ENCODE assay signal across 17 cellular contexts in genomic region chr4:84597450-84597849, GRCh38. TPM values are rescaled to one million over a fixed set of nuclear protein-coding genes. Genes with fewer than 3 reads are reported as not detected.
A peak's percentile ranks its signal among the peaks of the same experiment; 100 is the strongest.
DNase-seq lines count a peak whose midpoint lies in the region; ATAC-seq and TF ChIP-seq lines count a peak whose summit lies in the region.
"Had no signal": no experiment of that assay in that cellular context is flagged by ENCODE, and none has a peak within 500 bp of the region (broad histone marks: within the 10 kb centered on the region; RNA-seq: fewer than 3 reads in every experiment).

No MANE protein-coding gene starts in this region.

- intact Hi-C loops in activated CD8-positive, alpha-beta T cell treated with anti-CD3 and anti-CD28 coated beads for 36 hours (cut with micrococcal nuclease): no loop called here
- intact Hi-C loops in esophagus squamous epithelium (cut with DNase I) (no loop called here), testis (cut with DNase I; ENCODE audit: low total_unique reads) (no loop called here)

- peak overlapping the region; percentile 55 for H3K27ac Mint-ChIP-seq in activated CD8-positive, alpha-beta T cell treated with anti-CD3 and anti-CD28 coated beads for 36 hours
- H3K27ac Mint-ChIP-seq in activated CD8-positive, alpha-beta T cell treated with anti-CD3 and anti-CD28 coated beads, Interleukin-2, amount 10 ng/mL, durations not matched to agents 7 days and 5 days: no peak overlapping the region
- H3K27ac Mint-ChIP-seq: activated CD4-positive, alpha-beta memory T cell treated with anti-CD3 and anti-CD28 coated beads, Interleukin-2, amount 10 ng/mL, durations not matched to agents 7 days and 5 days; activated T-helper 17 cell treated with anti-CD3 and anti-CD28 coated beads, Interleukin-2, amount 50 U/mL, for 72 hours; CD4-positive, CD25-positive, alpha-beta regulatory T cell; nephron; stimulated activated effector memory CD8-positive, alpha-beta T cell treated with anti-CD3 and anti-CD28 coated beads, Interleukin-12 subunit alpha, Interleukin-12 subunit beta, amount 100 ng/mL, for 72 hours had no signal

- WGBS in esophagus squamous epithelium, 2 donors: 58 to 71% methylated on average over 4 of the region's 4 CpGs
- WGBS in testis, 2 donors: 61 to 77% methylated on average over 4 of the region's 4 CpGs

- H3K27ac ChIP-seq in esophagus squamous epithelium: peak overlapping the region; percentile 25 to 67 (median 48)
- no peak overlapping the region for H3K27ac ChIP-seq in testis
- H3K27ac ChIP-seq: gastrocnemius medialis had no signal

- H3K9me3 ChIP-seq in esophagus squamous epithelium (no peaks in the 10 kb centered on the region), testis (no peaks in the 10 kb centered on the region)
- H3K9me3 ChIP-seq: gastrocnemius medialis had no signal

- no peaks in the 10 kb centered on the region for H3K9me3 Mint-ChIP-seq in activated CD8-positive, alpha-beta T cell treated with anti-CD3 and anti-CD28 coated beads for 36 hours
- no peaks in the 10 kb centered on the region for H3K9me3 Mint-ChIP-seq in activated CD8-positive, alpha-beta T cell treated with anti-CD3 and anti-CD28 coated beads, Interleukin-2, amount 10 ng/mL, durations not matched to agents 7 days and 5 days (ENCODE audit: insufficient read depth)
- H3K9me3 Mint-ChIP-seq: activated CD4-positive, alpha-beta memory T cell treated with anti-CD3 and anti-CD28 coated beads, Interleukin-2, amount 10 ng/mL, durations not matched to agents 7 days and 5 days; activated T-helper 17 cell treated with anti-CD3 and anti-CD28 coated beads, Interleukin-2, amount 50 U/mL, for 72 hours; CD4-positive, CD25-positive, alpha-beta regulatory T cell; nephron; stimulated activated effector memory CD8-positive, alpha-beta T cell treated with anti-CD3 and anti-CD28 coated beads, Interleukin-12 subunit alpha, Interleukin-12 subunit beta, amount 100 ng/mL, for 72 hours had no signal

- no peak overlapping the region for H3K4me3 Mint-ChIP-seq in activated CD8-positive, alpha-beta T cell treated with anti-CD3 and anti-CD28 coated beads for 36 hours
- no peak overlapping the region for H3K4me3 Mint-ChIP-seq in activated CD8-positive, alpha-beta T cell treated with anti-CD3 and anti-CD28 coated beads, Interleukin-2, amount 10 ng/mL, durations not matched to agents 7 days and 5 days
- H3K4me3 Mint-ChIP-seq: activated CD4-positive, alpha-beta memory T cell treated with anti-CD3 and anti-CD28 coated beads, Interleukin-2, amount 10 ng/mL, durations not matched to agents 7 days and 5 days; activated T-helper 17 cell treated with anti-CD3 and anti-CD28 coated beads, Interleukin-2, amount 50 U/mL, for 72 hours; CD4-positive, CD25-positive, alpha-beta regulatory T cell; nephron; stimulated activated effector memory CD8-positive, alpha-beta T cell treated with anti-CD3 and anti-CD28 coated beads, Interleukin-12 subunit alpha, Interleukin-12 subunit beta, amount 100 ng/mL, for 72 hours had no signal

- peaks cover 0 to 14% (median 0%) of the 10 kb centered on the region in 3 donors for H3K4me1 ChIP-seq in esophagus squamous epithelium
- peaks cover 4% of the 10 kb centered on the region for H3K4me1 ChIP-seq in testis
- H3K4me1 ChIP-seq: gastrocnemius medialis had no signal

- POLR2A ChIA-PET in activated CD8-positive, alpha-beta T cell treated with anti-CD3 and anti-CD28 coated beads for 36 hours (lab: Charles Lee): no interaction called here
- POLR2A ChIA-PET in activated CD8-positive, alpha-beta T cell treated with anti-CD3 and anti-CD28 coated beads, Interleukin-2, amount 10 ng/mL, durations not matched to agents 7 days and 5 days (lab: Charles Lee): interaction anchor here (0.7 kb wide), 1 partner anchor 62 kb away, joined by 3 read pairs; no protein-coding TSS in a partner anchor

- H3K36me3 Mint-ChIP-seq in activated CD8-positive, alpha-beta T cell treated with anti-CD3 and anti-CD28 coated beads for 36 hours (ENCODE audit: low read depth): no peaks in the 10 kb centered on the region
- H3K36me3 Mint-ChIP-seq in activated CD8-positive, alpha-beta T cell treated with anti-CD3 and anti-CD28 coated beads, Interleukin-2, amount 10 ng/mL, durations not matched to agents 7 days and 5 days (ENCODE audit: low read depth): no peaks in the 10 kb centered on the region
- H3K36me3 Mint-ChIP-seq: CD4-positive, CD25-positive, alpha-beta regulatory T cell; stimulated activated effector memory CD8-positive, alpha-beta T cell treated with anti-CD3 and anti-CD28 coated beads, Interleukin-12 subunit alpha, Interleukin-12 subunit beta, amount 100 ng/mL, for 72 hours had no signal

- no peaks in the 10 kb centered on the region for H3K27me3 Mint-ChIP-seq in activated CD8-positive, alpha-beta T cell treated with anti-CD3 and anti-CD28 coated beads for 36 hours
- H3K27me3 Mint-ChIP-seq in activated CD8-positive, alpha-beta T cell treated with anti-CD3 and anti-CD28 coated beads, Interleukin-2, amount 10 ng/mL, durations not matched to agents 7 days and 5 days (ENCODE audit: low read depth): no peaks in the 10 kb centered on the region
- H3K27me3 Mint-ChIP-seq: activated CD4-positive, alpha-beta memory T cell treated with anti-CD3 and anti-CD28 coated beads, Interleukin-2, amount 10 ng/mL, durations not matched to agents 7 days and 5 days; activated T-helper 17 cell treated with anti-CD3 and anti-CD28 coated beads, Interleukin-2, amount 50 U/mL, for 72 hours; CD4-positive, CD25-positive, alpha-beta regulatory T cell; progenitor cell of endocrine pancreas had no signal

- no peak for TF ChIP-seq CTCF in activated CD8-positive, alpha-beta T cell treated with anti-CD3 and anti-CD28 coated beads for 36 hours (IDR thresholded peaks at IDR 0.05)
- TF ChIP-seq CTCF in esophagus squamous epithelium (IDR thresholded peaks at IDR 0.05) (no peak), testis (IDR thresholded peaks at IDR 0.05) (no peak)

- CTCF ChIA-PET in activated CD8-positive, alpha-beta T cell treated with anti-CD3 and anti-CD28 coated beads for 36 hours (lab: Charles Lee): no interaction called here
- CTCF ChIA-PET in activated CD8-positive, alpha-beta T cell treated with anti-CD3 and anti-CD28 coated beads, Interleukin-2, amount 10 ng/mL, durations not matched to agents 7 days and 5 days (lab: Charles Lee): no interaction called here

- no peak for DNase-seq in activated CD8-positive, alpha-beta T cell treated with anti-CD3 and anti-CD28 coated beads for 36 hours
- no peak for DNase-seq in activated CD8-positive, alpha-beta T cell treated with anti-CD3 and anti-CD28 coated beads, Interleukin-2, amount 10 ng/mL, durations not matched to agents 7 days and 5 days
- peak; percentile 61 for DNase-seq in RPMI8226
- no peak for DNase-seq in esophagus squamous epithelium (lab: John Stamatoyannopoulos, UW)
- peak; percentile 30 for DNase-seq in testis
- no peak for DNase-seq in foreskin melanocyte
- DNase-seq in HuH-7.5 (ENCODE audit: low spot score): no peak
- no peak for DNase-seq in stimulated activated CD8-positive, alpha-beta memory T cell treated with anti-CD3 and anti-CD28 coated beads, Interleukin-4, amount 100 ng/mL, for 48 hours
- DNase-seq: activated CD4-positive, alpha-beta memory T cell treated with anti-CD3 and anti-CD28 coated beads, Interleukin-2, amount 10 ng/mL, durations not matched to agents 7 days and 5 days; amniotic stem cell; CD4-positive, CD25-positive, alpha-beta regulatory T cell; gastrocnemius medialis; GOT3 had no signal

- H3K4me3 ChIP-seq in esophagus squamous epithelium (no peak overlapping the region), testis (no peak overlapping the region)
- H3K4me3 ChIP-seq: gastrocnemius medialis had no signal

- peak; percentile 30 for ATAC-seq in activated CD8-positive, alpha-beta T cell treated with anti-CD3 and anti-CD28 coated beads for 36 hours
- ATAC-seq in activated CD8-positive, alpha-beta T cell treated with anti-CD3 and anti-CD28 coated beads, Interleukin-2, amount 10 ng/mL, durations not matched to agents 7 days and 5 days: no peak
- ATAC-seq: gastrocnemius medialis had no signal

- no peaks in the 10 kb centered on the region for H3K36me3 ChIP-seq in esophagus squamous epithelium
- H3K36me3 ChIP-seq in testis (ENCODE audit: low read depth, missing control alignments): no peaks in the 10 kb centered on the region
- H3K36me3 ChIP-seq: gastrocnemius medialis had no signal

- H3K27me3 ChIP-seq in esophagus squamous epithelium (no peaks in the 10 kb centered on the region), testis (no peaks in the 10 kb centered on the region)

- H3K4me1 Mint-ChIP-seq in activated CD8-positive, alpha-beta T cell treated with anti-CD3 and anti-CD28 coated beads for 36 hours (ENCODE audit: low read depth): peaks cover 2% of the 10 kb centered on the region
- no peaks in the 10 kb centered on the region for H3K4me1 Mint-ChIP-seq in activated CD8-positive, alpha-beta T cell treated with anti-CD3 and anti-CD28 coated beads, Interleukin-2, amount 10 ng/mL, durations not matched to agents 7 days and 5 days (ENCODE audit: low read depth)
- H3K4me1 Mint-ChIP-seq: activated CD4-positive, alpha-beta memory T cell treated with anti-CD3 and anti-CD28 coated beads, Interleukin-2, amount 10 ng/mL, durations not matched to agents 7 days and 5 days; activated T-helper 17 cell treated with anti-CD3 and anti-CD28 coated beads, Interleukin-2, amount 50 U/mL, for 72 hours; nephron; stimulated activated effector memory CD8-positive, alpha-beta T cell treated with anti-CD3 and anti-CD28 coated beads, Interleukin-12 subunit alpha, Interleukin-12 subunit beta, amount 100 ng/mL, for 72 hours had no signal

- no peak for TF ChIP-seq POLR2A in esophagus squamous epithelium (IDR thresholded peaks at IDR 0.05)
- TF ChIP-seq POLR2A in testis (IDR thresholded peaks at IDR 0.05): no peak

RNA-seq across cellular contexts. Expression of gene CDS1, which starts 14.5 kb away (rescaled TPM):
- total RNA-seq in activated CD8-positive, alpha-beta T cell treated with anti-CD3 and anti-CD28 coated beads for 36 hours: under 1 TPM; 0.07 to 0.25 TPM
- total RNA-seq in activated CD8-positive, alpha-beta T cell treated with anti-CD3 and anti-CD28 coated beads, Interleukin-2, amount 10 ng/mL, durations not matched to agents 7 days and 5 days: not detected
- total RNA-seq in esophagus squamous epithelium: 10 to 100 TPM; 18.9 to 32.9 (median 26.9) TPM
- total RNA-seq in testis: 10 to 100 TPM; 15.2 to 20.3 TPM
- polyA plus RNA-seq in testis (ENCODE audit: insufficient read depth, low read depth, low replicate concordance): 13.5 TPM

Comparison
In these comparisons a context has a peak if more than half of its experiments do, and no peak if none do; other contexts are left out.
1. DNase-seq: peak in RPMI8226 (single experiment) and testis (single experiment); none in activated CD8-positive, alpha-beta T cell treated with anti-CD3 and anti-CD28 coated beads for 36 hours (single experiment), activated CD8-positive, alpha-beta T cell treated with anti-CD3 and anti-CD28 coated beads, Interleukin-2, amount 10 ng/mL, durations not matched to agents 7 days and 5 days (single experiment), esophagus squamous epithelium (single experiment), foreskin melanocyte (single experiment), HuH-7.5 (single experiment) and stimulated activated CD8-positive, alpha-beta memory T cell treated with anti-CD3 and anti-CD28 coated beads, Interleukin-4, amount 100 ng/mL, for 48 hours (single experiment).
2. H3K27ac ChIP-seq: peak in esophagus squamous epithelium (4 of 4); none in testis (0 of 2).
3. RNA of gene CDS1, which starts 14.5 kb away (total RNA-seq): 18.9 to 32.9 TPM in esophagus squamous epithelium and 15.2 to 20.3 TPM in testis; 0.07 to 0.25 TPM in activated CD8-positive, alpha-beta T cell treated with anti-CD3 and anti-CD28 coated beads for 36 hours and not detected in activated CD8-positive, alpha-beta T cell treated with anti-CD3 and anti-CD28 coated beads, Interleukin-2, amount 10 ng/mL, durations not matched to agents 7 days and 5 days; every median in the first group is over 10 times any median in the second.